8 cellular contexts compared by ENCODE assay signal in genomic region chr16:20674684-20675487, GRCh38. TPM values are rescaled to one million over a fixed set of nuclear protein-coding genes. Genes with fewer than 3 reads are reported as not detected.
DNase-seq lines count a peak whose midpoint lies in the region; ATAC-seq, FAIRE-seq and TF ChIP-seq lines count a peak whose summit lies in the region.

No MANE protein-coding gene starts in this region.

- no peak for TF ChIP-seq CTCF in endothelial cell of umbilical vein (IDR thresholded peaks at IDR 0.05; ENCODE audit: extremely low read depth in 1 of 2, insufficient read depth in 1 of 2, low read depth in 1 of 2, low read length in 2 of 2)

- H3K36me3 ChIP-seq in CD4-positive, CD25-positive, alpha-beta regulatory T cell (ENCODE audit: control insufficient read depth, insufficient read depth, low read length), result no peaks in the 10 kb centered on the region
- H3K36me3 ChIP-seq in endothelial cell of umbilical vein (ENCODE audit: control insufficient read depth in 2 of 2, extremely low read depth in 1 of 2, insufficient read depth in 2 of 2, low read length in 2 of 2), result no peaks in the 10 kb centered on the region

- FAIRE-seq in endothelial cell of umbilical vein (lab: Jason Lieb, UNC), result no peak

- peaks cover 0 to 2% (median 0%) of the 10 kb centered on the region in 7 donors for H3K9me3 Mint-ChIP-seq in CD4-positive, CD25-positive, alpha-beta regulatory T cell
- no peaks in the 10 kb centered on the region for H3K9me3 Mint-ChIP-seq in naive thymus-derived CD8-positive, alpha-beta T cell

- DNase-seq in CD4-positive, CD25-positive, alpha-beta regulatory T cell, result no peak
- DNase-seq in MV-4-11 (lab: John Stamatoyannopoulos, UW) (peak; percentile 11), endothelial cell of umbilical vein (ENCODE audit: low read depth, low spot score) (peak; percentile 5), SW480 (ENCODE audit: low spot score) (no peak), amygdala (lab: John Stamatoyannopoulos, UW) (no peak)
- DNase-seq in naive thymus-derived CD8-positive, alpha-beta T cell, result no peak
- no peak for DNase-seq in stimulated activated CD4-positive, alpha-beta T cell treated with anti-CD3 and anti-CD28 coated beads, Interleukin-2, amount 100 ng/mL, for 48 hours

- TSS peak; percentile 79 for BruUV-seq in endothelial cell of umbilical vein (replicated peaks; lab: Mats Ljungman, UMichigan)

- no peaks in the 10 kb centered on the region for H3K79me2 ChIP-seq in endothelial cell of umbilical vein (ENCODE audit: control insufficient read depth, insufficient read depth, low read length)

- H3K9ac ChIP-seq in endothelial cell of umbilical vein (replicated peaks; ENCODE audit: extremely low read depth, insufficient read depth, low read length), result peak overlapping the region; percentile 3

- dilution Hi-C loops in endothelial cell of umbilical vein (cut with MboI; ENCODE audit: extremely low pct_ligation_motif_present, low sequenced_read_pairs), result no loop called here

- POLR2A ChIA-PET in endothelial cell of umbilical vein (lab: Charles Lee), result no interaction called here
- POLR2A ChIA-PET in naive thymus-derived CD8-positive, alpha-beta T cell (lab: Charles Lee), result no interaction called here

- peaks cover 7 to 32% (median 13%) of the 10 kb centered on the region in 4 donors for H3K4me1 Mint-ChIP-seq in CD4-positive, CD25-positive, alpha-beta regulatory T cell
- peaks cover 27 to 47% (median 40%) of the 10 kb centered on the region in 4 donors for H3K4me1 Mint-ChIP-seq in naive thymus-derived CD8-positive, alpha-beta T cell

- H3K9me1 ChIP-seq in endothelial cell of umbilical vein (replicated peaks; ENCODE audit: control insufficient read depth, extremely low read depth, insufficient read depth, low read length), result no peaks in the 10 kb centered on the region

- peak overlapping the region in 3 of 4 donors; percentile 39 to 82 (median 76) for H3K4me3 Mint-ChIP-seq in CD4-positive, CD25-positive, alpha-beta regulatory T cell
- H3K4me3 Mint-ChIP-seq in naive thymus-derived CD8-positive, alpha-beta T cell, result peak overlapping the region; percentile 30 to 92 (median 88)

- peaks cover 10% of the 10 kb centered on the region for H3K27me3 Mint-ChIP-seq in CD4-positive, CD25-positive, alpha-beta regulatory T cell
- no peaks in the 10 kb centered on the region for H3K27me3 Mint-ChIP-seq in naive thymus-derived CD8-positive, alpha-beta T cell

- no peaks in the 10 kb centered on the region for H4K20me1 ChIP-seq in endothelial cell of umbilical vein (replicated peaks; ENCODE audit: control insufficient read depth, extremely low read depth, insufficient read depth, low read length)

- intact Hi-C loops in endothelial cell of umbilical vein (cut with micrococcal nuclease), result no loop called here

- no peak overlapping the region for H3K4me2 ChIP-seq in endothelial cell of umbilical vein (ENCODE audit: insufficient read depth, low read length)

- no peaks in the 10 kb centered on the region for H3K9me3 ChIP-seq in CD4-positive, CD25-positive, alpha-beta regulatory T cell (ENCODE audit: control insufficient read depth in 2 of 2, low read length in 2 of 2)
- no peaks in the 10 kb centered on the region for H3K9me3 ChIP-seq in endothelial cell of umbilical vein (replicated peaks; ENCODE audit: control insufficient read depth, insufficient read depth, low read length)

- no peaks in the 10 kb centered on the region for H3K27me3 ChIP-seq in CD4-positive, CD25-positive, alpha-beta regulatory T cell (ENCODE audit: control insufficient read depth, insufficient read depth, low read length)
- H3K27me3 ChIP-seq in endothelial cell of umbilical vein (ENCODE audit: control insufficient read depth in 2 of 2, insufficient read depth in 2 of 2, low read length in 2 of 2), result no peaks in the 10 kb centered on the region

- H3K27ac Mint-ChIP-seq in CD4-positive, CD25-positive, alpha-beta regulatory T cell, result peak overlapping the region; percentile 66 to 91 (median 68)
- peak overlapping the region; percentile 37 to 93 (median 91) for H3K27ac Mint-ChIP-seq in naive thymus-derived CD8-positive, alpha-beta T cell

- peak overlapping the region; percentile 67 for H2AFZ ChIP-seq in endothelial cell of umbilical vein (ENCODE audit: low read depth, low read length)

- no peak for TF ChIP-seq POLR2A in endothelial cell of umbilical vein (IDR thresholded peaks at IDR 0.05; ENCODE audit: low read depth, low read length)

- no peaks in the 10 kb centered on the region for H3K36me3 Mint-ChIP-seq in CD4-positive, CD25-positive, alpha-beta regulatory T cell
- H3K36me3 Mint-ChIP-seq in naive thymus-derived CD8-positive, alpha-beta T cell, result no peaks in the 10 kb centered on the region

- no peaks in the 10 kb centered on the region for H3K4me1 ChIP-seq in CD4-positive, CD25-positive, alpha-beta regulatory T cell (ENCODE audit: control insufficient read depth, insufficient read depth, low read length, poor library complexity, severe bottlenecking)
- no peaks in the 10 kb centered on the region for H3K4me1 ChIP-seq in endothelial cell of umbilical vein (ENCODE audit: control insufficient read depth, extremely low read depth, insufficient read depth, low read length)

- ATAC-seq in CD4-positive, CD25-positive, alpha-beta regulatory T cell (ENCODE audit: low read depth in 2 of 2), result no peak
- ATAC-seq in naive thymus-derived CD8-positive, alpha-beta T cell, result peak in 1 of 2 donors; percentile 8
- no peak for ATAC-seq in HG02798 (IDR thresholded peaks at IDR 0.05; ENCODE audit: poor library complexity, unreplicated experiment)

- H3K27ac ChIP-seq in CD4-positive, CD25-positive, alpha-beta regulatory T cell (ENCODE audit: insufficient read depth, low read length, poor library complexity, severe bottlenecking), result no peak overlapping the region
- H3K27ac ChIP-seq in endothelial cell of umbilical vein (ENCODE audit: insufficient read depth, low read depth, low read length), result no peak overlapping the region

- H3K4me3 ChIP-seq in CD4-positive, CD25-positive, alpha-beta regulatory T cell (ENCODE audit: low read depth, low read length), result peak overlapping the region; percentile 63
- H3K4me3 ChIP-seq in endothelial cell of umbilical vein (replicated peaks in 1 of 3; ENCODE audit: insufficient read depth in 1 of 3, low read depth in 1 of 3, low read length in 3 of 3), result peak overlapping the region in 2 of 3 experiments; percentile 44 to 49

- CTCF ChIA-PET in endothelial cell of umbilical vein (lab: Charles Lee), result no interaction called here

TF ChIP-seq in endothelial cell of umbilical vein, 7 proteins besides CTCF, POLR2A, EP300 and RAD21:
- TF ChIP-seq GATA2 (IDR thresholded peaks at IDR 0.05; ENCODE audit: insufficient read depth, insufficient read length, low read depth, low read length) (no peak), FOS (IDR thresholded peaks at IDR 0.05; ENCODE audit: borderline replicate concordance, insufficient read depth, low read length) (no peak), POLR2AphosphoS5 (IDR thresholded peaks at IDR 0.05; ENCODE audit: insufficient read depth, low read depth, low read length) (no peak), JUN (IDR thresholded peaks at IDR 0.05; ENCODE audit: borderline replicate concordance, insufficient read depth, insufficient read length, low read depth) (no peak), MYC (IDR thresholded peaks at IDR 0.05; ENCODE audit: low read depth, low read length) (no peak), EZH2 (IDR thresholded peaks at IDR 0.05; ENCODE audit: borderline replicate concordance, low read depth, low read length, severe bottlenecking) (no peak)
- TF ChIP-seq, protein P1, sequence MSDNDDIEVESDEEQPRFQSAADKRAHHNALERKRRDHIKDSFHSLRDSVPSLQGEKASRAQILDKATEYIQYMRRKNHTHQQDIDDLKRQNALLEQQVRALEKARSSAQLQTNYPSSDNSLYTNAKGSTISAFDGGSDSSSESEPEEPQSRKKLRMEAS (IDR thresholded peaks at IDR 0.05; ENCODE audit: insufficient read depth, insufficient read length), result no peak

RNA-seq across cellular contexts. Expression of gene ACSM1, which starts 22.6 kb away (rescaled TPM):
- not detected for total RNA-seq in CD4-positive, CD25-positive, alpha-beta regulatory T cell
- under 1 TPM in 2 of 4 donors, not detected in 2; 0.15 to 0.23 TPM for polyA plus RNA-seq in CD4-positive, CD25-positive, alpha-beta regulatory T cell
- total RNA-seq in endothelial cell of umbilical vein, result 0.18 TPM in 1 of 2 replicates, not detected in the other
- polyA plus RNA-seq in endothelial cell of umbilical vein, result 0.10 and 0.12 TPM in 2 replicates
- polyA plus RNA-seq in endothelial cell of umbilical vein (2011; cell fraction: cytosol; rRNA removed), result 0.23 and 0.49 TPM in 2 replicates
- polyA plus RNA-seq in endothelial cell of umbilical vein (2011; cell fraction: nucleus; rRNA removed), result 0.12 and 0.24 TPM in 2 replicates
- 0.22 TPM in 1 of 2 replicates, not detected in the other for polyA plus RNA-seq in endothelial cell of umbilical vein (2012)
- polyA minus RNA-seq in endothelial cell of umbilical vein, result 0.21 TPM in 1 of 2 replicates, not detected in the other
- polyA minus RNA-seq in endothelial cell of umbilical vein (2011; cell fraction: cytosol; rRNA and poly(A)+ RNA removed), result not detected
- polyA minus RNA-seq in endothelial cell of umbilical vein (2011; cell fraction: nucleus; rRNA and poly(A)+ RNA removed), result 0.29 TPM in 1 of 2 replicates, not detected in the other
- total RNA-seq in naive thymus-derived CD8-positive, alpha-beta T cell, result under 1 TPM; 0.77 to 0.99 TPM
- under 1 TPM in 1 of 3 donors, not detected in 2; 0.23 TPM for polyA plus RNA-seq in naive thymus-derived CD8-positive, alpha-beta T cell

Comparison
In these comparisons a context has a peak if more than half of its experiments do, and no peak if none do; other contexts are left out.
1. DNase-seq: peak in MV-4-11 (single experiment) and endothelial cell of umbilical vein (single experiment); none in CD4-positive, CD25-positive, alpha-beta regulatory T cell (0 of 3), naive thymus-derived CD8-positive, alpha-beta T cell (0 of 10), SW480 (single experiment), amygdala (0 of 56) and stimulated activated CD4-positive, alpha-beta T cell treated with anti-CD3 and anti-CD28 coated beads, Interleukin-2, amount 100 ng/mL, for 48 hours (0 of 2).